14 cellular contexts compared by ENCODE assay signal in the genomic region with DNA sequence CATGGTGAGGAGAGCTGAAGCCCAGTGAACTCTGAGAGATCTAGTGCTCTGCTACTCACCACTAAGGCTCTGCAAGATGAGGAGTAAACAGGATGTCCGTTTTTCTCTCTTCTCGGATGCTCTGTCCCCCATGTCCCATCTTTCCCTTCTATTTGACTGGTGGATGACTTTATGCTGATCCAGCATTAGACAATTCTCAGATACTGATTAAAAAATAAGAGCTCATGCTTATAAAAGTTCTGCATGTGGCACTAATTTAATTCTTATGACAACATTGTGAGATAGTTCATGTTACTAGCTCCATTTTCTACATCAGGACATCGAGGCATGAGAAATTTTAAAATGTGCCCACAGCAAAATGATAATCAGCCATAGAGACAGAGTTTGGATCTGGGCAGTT.
"Had no signal": no experiment of that assay in that cellular context is flagged by ENCODE, and none has a peak within 500 bp of the region (broad histone marks: within the 10 kb centered on the region; RNA-seq: fewer than 3 reads in every experiment).

No MANE protein-coding gene starts in this region.

- H3K9me3 ChIP-seq: adrenal gland, ovary, tibial nerve had no signal

- H3K9me3 Mint-ChIP-seq: neural crest cell; stimulated activated naive B cell treated with anti-CD40 and anti-IgM and Interleukin-4, amounts not matched to agents 10 μg/mL and 1 μg/mL and 100 μg/mL, for 72 hours; T-helper 1 cell treated with Interleukin-12 subunit alpha and Interleukin-12 subunit beta and Interleukin-4 antibody, amounts not matched to agents 30 μg/mL and 1 μg/mL, for 36 hours had no signal

- H3K4me1 Mint-ChIP-seq: stimulated activated naive B cell treated with anti-CD40 and anti-IgM and Interleukin-4, amounts not matched to agents 10 μg/mL and 1 μg/mL and 100 μg/mL, for 72 hours had no signal

- H3K4me1 ChIP-seq: adrenal gland had no signal

- H3K27ac ChIP-seq: adrenal gland, ovary, VCaP had no signal

- H3K4me3 Mint-ChIP-seq: neural crest cell; stimulated activated naive B cell treated with anti-CD40 and anti-IgM and Interleukin-4, amounts not matched to agents 10 μg/mL and 1 μg/mL and 100 μg/mL, for 72 hours; T-helper 1 cell treated with Interleukin-12 subunit alpha and Interleukin-12 subunit beta and Interleukin-4 antibody, amounts not matched to agents 30 μg/mL and 1 μg/mL, for 36 hours had no signal

- H3K27me3 ChIP-seq: adrenal gland, ovary, tibial nerve had no signal

- H3K4me3 ChIP-seq: adrenal gland, ovary, tibial nerve had no signal

- H3K36me3 Mint-ChIP-seq: stimulated activated naive B cell treated with anti-CD40 and anti-IgM and Interleukin-4, amounts not matched to agents 10 μg/mL and 1 μg/mL and 100 μg/mL, for 72 hours had no signal

- H3K27ac Mint-ChIP-seq: stimulated activated naive B cell treated with anti-CD40 and anti-IgM and Interleukin-4, amounts not matched to agents 10 μg/mL and 1 μg/mL and 100 μg/mL, for 72 hours; T-helper 1 cell treated with Interleukin-12 subunit alpha and Interleukin-12 subunit beta and Interleukin-4 antibody, amounts not matched to agents 30 μg/mL and 1 μg/mL, for 36 hours had no signal

- ATAC-seq: esophagus mucosa; stimulated activated naive B cell treated with anti-CD40 and anti-IgM and Interleukin-4, amounts not matched to agents 10 μg/mL and 1 μg/mL and 100 μg/mL, for 72 hours had no signal

- H3K36me3 ChIP-seq: adrenal gland, ovary, tibial nerve had no signal

- DNase-seq: activated CD4-positive, alpha-beta T cell treated with anti-CD3 and anti-CD28 coated beads, Interleukin-2, amount 50 U/mL, for 48 hours; activated naive CD4-positive, alpha-beta T cell treated with anti-CD3 and anti-CD28 coated beads, Interleukin-2, amount 50 U/mL, for 16 hours; activated T-cell treated with anti-CD3 and anti-CD28 coated beads, Interleukin-2, amount 50 U/mL, for 1 hour; adrenal gland; caudate nucleus; ovary; stimulated activated CD4-positive, alpha-beta T cell treated with anti-CD3 and anti-CD28 coated beads, Interleukin-15, amount 100 ng/mL, for 24 hours; stimulated activated CD4-positive, alpha-beta T cell treated with anti-CD3 and anti-CD28 coated beads, Interleukin-4, amount 100 ng/mL, for 1 hour; stimulated activated naive B cell treated with anti-CD40 and anti-IgM and Interleukin-4, amounts not matched to agents 10 μg/mL and 1 μg/mL and 100 μg/mL, for 72 hours had no signal
